26 cellular contexts compared by ENCODE assay signal in genomic region chr11:110445428-110445827, GRCh38.
"Had no signal": no experiment of that assay in that cellular context is flagged by ENCODE, and none has a peak within 500 bp of the region (broad histone marks: within the 10 kb centered on the region; RNA-seq: fewer than 3 reads in every experiment).

No MANE protein-coding gene starts in this region.

- H3K79me2 ChIP-seq: parathyroid adenoma had no signal

- FAIRE-seq: keratinocyte, urothelium cell line had no signal

- H3K27ac ChIP-seq: lower lobe of right lung, parathyroid adenoma, psoas muscle, right lobe of liver, suprapubic skin, thoracic aorta, tibial artery, upper lobe of right lung had no signal

- H3K9me3 ChIP-seq: lower lobe of right lung, psoas muscle, right lobe of liver, suprapubic skin, thoracic aorta, tibial artery, upper lobe of right lung had no signal

- H3K27me3 ChIP-seq: right lobe of liver, suprapubic skin, tibial artery, upper lobe of right lung had no signal

- DNase-seq: head of caudate nucleus; hippocampal formation; immature natural killer cell; kidney glomerular epithelial cell; left cardiac atrium; lower lobe of right lung; mammary epithelial cell; mesenchymal stem cell; naive thymus-derived CD8-positive, alpha-beta T cell; nucleus accumbens; psoas muscle; right lobe of liver; stimulated activated CD4-positive, alpha-beta T cell treated with anti-CD3 and anti-CD28 coated beads, Interleukin-1b, Interleukin-23, amount 100 ng/mL, for 48 hours; stimulated activated CD4-positive, alpha-beta T cell treated with anti-CD3 and anti-CD28 coated beads, Interleukin-4, amount 100 ng/mL, for 1 hour; stimulated activated naive CD4-positive, alpha-beta T cell; tibial artery; trophoblast cell; upper lobe of right lung had no signal

- H3K4me3 ChIP-seq: lower lobe of right lung, psoas muscle, right lobe of liver, smooth muscle cell, suprapubic skin, thoracic aorta, tibial artery, upper lobe of right lung had no signal

- ATAC-seq: left cardiac atrium; left lobe of liver; lower lobe of right lung; naive thymus-derived CD8-positive, alpha-beta T cell; psoas muscle; right lobe of liver; stimulated activated effector memory CD8-positive, alpha-beta T cell treated with anti-CD3 and anti-CD28 coated beads, Interleukin-12 subunit alpha, Interleukin-12 subunit beta, amount 100 ng/mL, for 72 hours; upper lobe of right lung had no signal

- H3K4me2 ChIP-seq: smooth muscle cell had no signal

- H3K9ac ChIP-seq: parathyroid adenoma had no signal

- H2AFZ ChIP-seq: parathyroid adenoma had no signal

- H3K4me1 ChIP-seq: lower lobe of right lung, parathyroid adenoma, psoas muscle, suprapubic skin, upper lobe of right lung had no signal
